ENCODE assay signal across 1 cellular context in the genomic region with DNA sequence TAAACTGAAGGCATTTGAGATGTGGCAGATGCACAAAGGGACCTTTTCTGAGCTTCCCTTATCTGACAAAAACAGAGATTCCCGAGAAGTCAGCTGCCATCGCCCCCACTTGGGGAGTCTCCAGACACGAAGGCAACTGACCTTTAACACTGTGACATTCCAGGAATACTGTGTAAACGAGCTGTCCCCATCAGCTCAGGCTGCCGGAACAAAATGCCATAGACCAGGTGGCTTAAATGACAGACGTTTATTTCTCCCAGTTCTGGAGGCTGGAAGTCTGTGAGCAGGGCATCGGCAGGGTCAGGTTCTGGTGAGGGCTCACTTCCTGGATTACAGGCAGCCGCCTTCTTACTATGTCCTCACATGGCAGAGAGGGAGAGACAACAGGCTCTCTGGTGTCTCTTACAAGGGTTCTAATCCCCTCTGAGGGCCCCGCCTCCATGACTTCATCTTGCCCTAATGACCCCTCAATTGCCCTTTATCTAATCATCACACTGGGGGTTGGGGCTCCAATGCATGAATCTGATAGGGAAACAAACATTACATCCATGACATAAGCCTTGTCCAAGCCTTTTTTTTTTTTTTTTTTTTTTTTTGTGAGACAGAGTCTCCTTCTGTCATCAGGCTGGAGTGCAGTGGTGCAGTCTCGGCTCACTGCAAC.
TF ChIP-seq lines count a peak whose summit lies in the region.

No MANE protein-coding gene starts in this region.

TF ChIP-seq in HEK293, 187 proteins besides CTCF, POLR2A, EP300 and RAD21 (continued from another document and continues in another):
- TF ChIP-seq, protein P1, sequence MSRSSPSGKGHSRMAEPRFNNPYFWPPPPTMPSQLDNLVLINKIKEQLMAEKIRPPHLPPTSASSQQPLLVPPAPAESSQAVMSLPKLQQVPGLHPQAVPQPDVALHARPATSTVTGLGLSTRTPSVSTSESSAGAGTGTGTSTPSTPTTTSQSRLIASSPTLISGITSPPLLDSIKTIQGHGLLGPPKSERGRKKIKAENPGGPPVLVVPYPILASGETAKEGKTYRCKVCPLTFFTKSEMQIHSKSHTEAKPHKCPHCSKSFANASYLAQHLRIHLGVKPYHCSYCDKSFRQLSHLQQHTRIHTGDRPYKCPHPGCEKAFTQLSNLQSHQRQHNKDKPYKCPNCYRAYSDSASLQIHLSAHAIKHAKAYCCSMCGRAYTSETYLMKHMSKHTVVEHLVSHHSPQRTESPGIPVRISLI (tag by site-specific recombination; IDR thresholded peaks at IDR 0.05) = 0 out of 2 replicates have a peak, but pooled peaks have one; percentile 29
- TF ChIP-seq, protein P2, sequence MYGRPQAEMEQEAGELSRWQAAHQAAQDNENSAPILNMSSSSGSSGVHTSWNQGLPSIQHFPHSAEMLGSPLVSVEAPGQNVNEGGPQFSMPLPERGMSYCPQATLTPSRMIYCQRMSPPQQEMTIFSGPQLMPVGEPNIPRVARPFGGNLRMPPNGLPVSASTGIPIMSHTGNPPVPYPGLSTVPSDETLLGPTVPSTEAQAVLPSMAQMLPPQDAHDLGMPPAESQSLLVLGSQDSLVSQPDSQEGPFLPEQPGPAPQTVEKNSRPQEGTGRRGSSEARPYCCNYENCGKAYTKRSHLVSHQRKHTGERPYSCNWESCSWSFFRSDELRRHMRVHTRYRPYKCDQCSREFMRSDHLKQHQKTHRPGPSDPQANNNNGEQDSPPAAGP (tag by site-specific recombination; IDR thresholded peaks at IDR 0.05) = peak; percentile 81; the same call in 1 of the 2 replicates
- TF ChIP-seq ZNF830 (tag by site-specific recombination; IDR thresholded peaks at IDR 0.05; ENCODE audit: low read depth) = no peak
- TF ChIP-seq, protein P3, sequence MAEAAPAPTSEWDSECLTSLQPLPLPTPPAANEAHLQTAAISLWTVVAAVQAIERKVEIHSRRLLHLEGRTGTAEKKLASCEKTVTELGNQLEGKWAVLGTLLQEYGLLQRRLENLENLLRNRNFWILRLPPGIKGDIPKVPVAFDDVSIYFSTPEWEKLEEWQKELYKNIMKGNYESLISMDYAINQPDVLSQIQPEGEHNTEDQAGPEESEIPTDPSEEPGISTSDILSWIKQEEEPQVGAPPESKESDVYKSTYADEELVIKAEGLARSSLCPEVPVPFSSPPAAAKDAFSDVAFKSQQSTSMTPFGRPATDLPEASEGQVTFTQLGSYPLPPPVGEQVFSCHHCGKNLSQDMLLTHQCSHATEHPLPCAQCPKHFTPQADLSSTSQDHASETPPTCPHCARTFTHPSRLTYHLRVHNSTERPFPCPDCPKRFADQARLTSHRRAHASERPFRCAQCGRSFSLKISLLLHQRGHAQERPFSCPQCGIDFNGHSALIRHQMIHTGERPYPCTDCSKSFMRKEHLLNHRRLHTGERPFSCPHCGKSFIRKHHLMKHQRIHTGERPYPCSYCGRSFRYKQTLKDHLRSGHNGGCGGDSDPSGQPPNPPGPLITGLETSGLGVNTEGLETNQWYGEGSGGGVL (tag by site-specific recombination; IDR thresholded peaks at IDR 0.05) = peak; percentile 84
- TF ChIP-seq, protein P4, sequence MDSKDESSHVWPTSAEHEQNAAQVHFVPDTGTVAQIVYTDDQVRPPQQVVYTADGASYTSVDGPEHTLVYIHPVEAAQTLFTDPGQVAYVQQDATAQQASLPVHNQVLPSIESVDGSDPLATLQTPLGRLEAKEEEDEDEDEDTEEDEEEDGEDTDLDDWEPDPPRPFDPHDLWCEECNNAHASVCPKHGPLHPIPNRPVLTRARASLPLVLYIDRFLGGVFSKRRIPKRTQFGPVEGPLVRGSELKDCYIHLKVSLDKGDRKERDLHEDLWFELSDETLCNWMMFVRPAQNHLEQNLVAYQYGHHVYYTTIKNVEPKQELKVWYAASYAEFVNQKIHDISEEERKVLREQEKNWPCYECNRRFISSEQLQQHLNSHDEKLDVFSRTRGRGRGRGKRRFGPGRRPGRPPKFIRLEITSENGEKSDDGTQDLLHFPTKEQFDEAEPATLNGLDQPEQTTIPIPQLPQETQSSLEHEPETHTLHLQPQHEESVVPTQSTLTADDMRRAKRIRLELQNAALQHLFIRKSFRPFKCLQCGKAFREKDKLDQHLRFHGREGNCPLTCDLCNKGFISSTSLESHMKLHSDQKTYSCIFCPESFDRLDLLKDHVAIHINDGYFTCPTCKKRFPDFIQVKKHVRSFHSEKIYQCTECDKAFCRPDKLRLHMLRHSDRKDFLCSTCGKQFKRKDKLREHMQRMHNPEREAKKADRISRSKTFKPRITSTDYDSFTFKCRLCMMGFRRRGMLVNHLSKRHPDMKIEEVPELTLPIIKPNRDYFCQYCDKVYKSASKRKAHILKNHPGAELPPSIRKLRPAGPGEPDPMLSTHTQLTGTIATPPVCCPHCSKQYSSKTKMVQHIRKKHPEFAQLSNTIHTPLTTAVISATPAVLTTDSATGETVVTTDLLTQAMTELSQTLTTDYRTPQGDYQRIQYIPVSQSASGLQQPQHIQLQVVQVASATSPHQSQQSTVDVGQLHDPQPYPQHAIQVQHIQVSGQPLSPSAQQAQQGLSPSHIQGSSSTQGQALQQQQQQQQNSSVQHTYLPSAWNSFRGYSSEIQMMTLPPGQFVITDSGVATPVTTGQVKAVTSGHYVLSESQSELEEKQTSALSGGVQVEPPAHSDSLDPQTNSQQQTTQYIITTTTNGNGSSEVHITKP (tag by site-specific recombination; IDR thresholded peaks at IDR 0.05) = peak; percentile 60
- peak; percentile 58; the same call in 1 of the 2 replicates for TF ChIP-seq ZEB2 (tag by site-specific recombination; IDR thresholded peaks at IDR 0.05)
- TF ChIP-seq ZNF335 (tag by site-specific recombination; conservative IDR thresholded peaks at IDR 0.05) = peak; percentile 64
- TF ChIP-seq, protein P5, sequence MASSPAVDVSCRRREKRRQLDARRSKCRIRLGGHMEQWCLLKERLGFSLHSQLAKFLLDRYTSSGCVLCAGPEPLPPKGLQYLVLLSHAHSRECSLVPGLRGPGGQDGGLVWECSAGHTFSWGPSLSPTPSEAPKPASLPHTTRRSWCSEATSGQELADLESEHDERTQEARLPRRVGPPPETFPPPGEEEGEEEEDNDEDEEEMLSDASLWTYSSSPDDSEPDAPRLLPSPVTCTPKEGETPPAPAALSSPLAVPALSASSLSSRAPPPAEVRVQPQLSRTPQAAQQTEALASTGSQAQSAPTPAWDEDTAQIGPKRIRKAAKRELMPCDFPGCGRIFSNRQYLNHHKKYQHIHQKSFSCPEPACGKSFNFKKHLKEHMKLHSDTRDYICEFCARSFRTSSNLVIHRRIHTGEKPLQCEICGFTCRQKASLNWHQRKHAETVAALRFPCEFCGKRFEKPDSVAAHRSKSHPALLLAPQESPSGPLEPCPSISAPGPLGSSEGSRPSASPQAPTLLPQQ (tag by site-specific recombination; IDR thresholded peaks at IDR 0.05) = peak; percentile 87
- TF ChIP-seq ZFP69B (tag by site-specific recombination; IDR thresholded peaks at IDR 0.05) = peak; percentile 46; the same call in 1 of the 2 replicates
- no peak for TF ChIP-seq ZNF112 (tag by site-specific recombination; IDR thresholded peaks at IDR 0.05)
- TF ChIP-seq TRIM28 (IDR thresholded peaks at IDR 0.05; ENCODE audit: borderline replicate concordance, low read length) = peak; percentile 93
- no peak for TF ChIP-seq ZFHX2 (tag by site-specific recombination; conservative IDR thresholded peaks at IDR 0.05)
- peak; percentile 65; the same call in 1 of the 2 replicates for TF ChIP-seq SP7 (tag by site-specific recombination; IDR thresholded peaks at IDR 0.05)
- no peak for TF ChIP-seq ZBTB1 (tag by site-specific recombination; IDR thresholded peaks at IDR 0.05)
- peak; percentile 82 for TF ChIP-seq ZBTB21 (tag by site-specific recombination; IDR thresholded peaks at IDR 0.05)
- no peak for TF ChIP-seq ZNF561 (tag by site-specific recombination; IDR thresholded peaks at IDR 0.05; ENCODE audit: borderline replicate concordance)
- TF ChIP-seq, protein P6, sequence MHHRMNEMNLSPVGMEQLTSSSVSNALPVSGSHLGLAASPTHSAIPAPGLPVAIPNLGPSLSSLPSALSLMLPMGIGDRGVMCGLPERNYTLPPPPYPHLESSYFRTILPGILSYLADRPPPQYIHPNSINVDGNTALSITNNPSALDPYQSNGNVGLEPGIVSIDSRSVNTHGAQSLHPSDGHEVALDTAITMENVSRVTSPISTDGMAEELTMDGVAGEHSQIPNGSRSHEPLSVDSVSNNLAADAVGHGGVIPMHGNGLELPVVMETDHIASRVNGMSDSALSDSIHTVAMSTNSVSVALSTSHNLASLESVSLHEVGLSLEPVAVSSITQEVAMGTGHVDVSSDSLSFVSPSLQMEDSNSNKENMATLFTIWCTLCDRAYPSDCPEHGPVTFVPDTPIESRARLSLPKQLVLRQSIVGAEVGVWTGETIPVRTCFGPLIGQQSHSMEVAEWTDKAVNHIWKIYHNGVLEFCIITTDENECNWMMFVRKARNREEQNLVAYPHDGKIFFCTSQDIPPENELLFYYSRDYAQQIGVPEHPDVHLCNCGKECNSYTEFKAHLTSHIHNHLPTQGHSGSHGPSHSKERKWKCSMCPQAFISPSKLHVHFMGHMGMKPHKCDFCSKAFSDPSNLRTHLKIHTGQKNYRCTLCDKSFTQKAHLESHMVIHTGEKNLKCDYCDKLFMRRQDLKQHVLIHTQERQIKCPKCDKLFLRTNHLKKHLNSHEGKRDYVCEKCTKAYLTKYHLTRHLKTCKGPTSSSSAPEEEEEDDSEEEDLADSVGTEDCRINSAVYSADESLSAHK (tag by site-specific recombination; IDR thresholded peaks at IDR 0.05) = no peak
- TF ChIP-seq ZNF629 (tag by site-specific recombination; IDR thresholded peaks at IDR 0.05) = peak; percentile 63; the same call in 1 of the 2 replicates
- TF ChIP-seq, protein P7, sequence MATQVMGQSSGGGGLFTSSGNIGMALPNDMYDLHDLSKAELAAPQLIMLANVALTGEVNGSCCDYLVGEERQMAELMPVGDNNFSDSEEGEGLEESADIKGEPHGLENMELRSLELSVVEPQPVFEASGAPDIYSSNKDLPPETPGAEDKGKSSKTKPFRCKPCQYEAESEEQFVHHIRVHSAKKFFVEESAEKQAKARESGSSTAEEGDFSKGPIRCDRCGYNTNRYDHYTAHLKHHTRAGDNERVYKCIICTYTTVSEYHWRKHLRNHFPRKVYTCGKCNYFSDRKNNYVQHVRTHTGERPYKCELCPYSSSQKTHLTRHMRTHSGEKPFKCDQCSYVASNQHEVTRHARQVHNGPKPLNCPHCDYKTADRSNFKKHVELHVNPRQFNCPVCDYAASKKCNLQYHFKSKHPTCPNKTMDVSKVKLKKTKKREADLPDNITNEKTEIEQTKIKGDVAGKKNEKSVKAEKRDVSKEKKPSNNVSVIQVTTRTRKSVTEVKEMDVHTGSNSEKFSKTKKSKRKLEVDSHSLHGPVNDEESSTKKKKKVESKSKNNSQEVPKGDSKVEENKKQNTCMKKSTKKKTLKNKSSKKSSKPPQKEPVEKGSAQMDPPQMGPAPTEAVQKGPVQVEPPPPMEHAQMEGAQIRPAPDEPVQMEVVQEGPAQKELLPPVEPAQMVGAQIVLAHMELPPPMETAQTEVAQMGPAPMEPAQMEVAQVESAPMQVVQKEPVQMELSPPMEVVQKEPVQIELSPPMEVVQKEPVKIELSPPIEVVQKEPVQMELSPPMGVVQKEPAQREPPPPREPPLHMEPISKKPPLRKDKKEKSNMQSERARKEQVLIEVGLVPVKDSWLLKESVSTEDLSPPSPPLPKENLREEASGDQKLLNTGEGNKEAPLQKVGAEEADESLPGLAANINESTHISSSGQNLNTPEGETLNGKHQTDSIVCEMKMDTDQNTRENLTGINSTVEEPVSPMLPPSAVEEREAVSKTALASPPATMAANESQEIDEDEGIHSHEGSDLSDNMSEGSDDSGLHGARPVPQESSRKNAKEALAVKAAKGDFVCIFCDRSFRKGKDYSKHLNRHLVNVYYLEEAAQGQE (tag by site-specific recombination; IDR thresholded peaks at IDR 0.05) = no peak
- TF ChIP-seq, protein P8, sequence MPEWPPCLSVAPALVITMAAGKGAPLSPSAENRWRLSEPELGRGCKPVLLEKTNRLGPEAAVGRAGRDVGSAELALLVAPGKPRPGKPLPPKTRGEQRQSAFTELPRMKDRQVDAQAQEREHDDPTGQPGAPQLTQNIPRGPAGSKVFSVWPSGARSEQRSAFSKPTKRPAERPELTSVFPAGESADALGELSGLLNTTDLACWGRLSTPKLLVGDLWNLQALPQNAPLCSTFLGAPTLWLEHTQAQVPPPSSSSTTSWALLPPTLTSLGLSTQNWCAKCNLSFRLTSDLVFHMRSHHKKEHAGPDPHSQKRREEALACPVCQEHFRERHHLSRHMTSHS (tag by site-specific recombination; IDR thresholded peaks at IDR 0.05) = 0 out of 2 replicates have a peak, but pooled peaks have one; percentile 38
- TF ChIP-seq, protein P9, sequence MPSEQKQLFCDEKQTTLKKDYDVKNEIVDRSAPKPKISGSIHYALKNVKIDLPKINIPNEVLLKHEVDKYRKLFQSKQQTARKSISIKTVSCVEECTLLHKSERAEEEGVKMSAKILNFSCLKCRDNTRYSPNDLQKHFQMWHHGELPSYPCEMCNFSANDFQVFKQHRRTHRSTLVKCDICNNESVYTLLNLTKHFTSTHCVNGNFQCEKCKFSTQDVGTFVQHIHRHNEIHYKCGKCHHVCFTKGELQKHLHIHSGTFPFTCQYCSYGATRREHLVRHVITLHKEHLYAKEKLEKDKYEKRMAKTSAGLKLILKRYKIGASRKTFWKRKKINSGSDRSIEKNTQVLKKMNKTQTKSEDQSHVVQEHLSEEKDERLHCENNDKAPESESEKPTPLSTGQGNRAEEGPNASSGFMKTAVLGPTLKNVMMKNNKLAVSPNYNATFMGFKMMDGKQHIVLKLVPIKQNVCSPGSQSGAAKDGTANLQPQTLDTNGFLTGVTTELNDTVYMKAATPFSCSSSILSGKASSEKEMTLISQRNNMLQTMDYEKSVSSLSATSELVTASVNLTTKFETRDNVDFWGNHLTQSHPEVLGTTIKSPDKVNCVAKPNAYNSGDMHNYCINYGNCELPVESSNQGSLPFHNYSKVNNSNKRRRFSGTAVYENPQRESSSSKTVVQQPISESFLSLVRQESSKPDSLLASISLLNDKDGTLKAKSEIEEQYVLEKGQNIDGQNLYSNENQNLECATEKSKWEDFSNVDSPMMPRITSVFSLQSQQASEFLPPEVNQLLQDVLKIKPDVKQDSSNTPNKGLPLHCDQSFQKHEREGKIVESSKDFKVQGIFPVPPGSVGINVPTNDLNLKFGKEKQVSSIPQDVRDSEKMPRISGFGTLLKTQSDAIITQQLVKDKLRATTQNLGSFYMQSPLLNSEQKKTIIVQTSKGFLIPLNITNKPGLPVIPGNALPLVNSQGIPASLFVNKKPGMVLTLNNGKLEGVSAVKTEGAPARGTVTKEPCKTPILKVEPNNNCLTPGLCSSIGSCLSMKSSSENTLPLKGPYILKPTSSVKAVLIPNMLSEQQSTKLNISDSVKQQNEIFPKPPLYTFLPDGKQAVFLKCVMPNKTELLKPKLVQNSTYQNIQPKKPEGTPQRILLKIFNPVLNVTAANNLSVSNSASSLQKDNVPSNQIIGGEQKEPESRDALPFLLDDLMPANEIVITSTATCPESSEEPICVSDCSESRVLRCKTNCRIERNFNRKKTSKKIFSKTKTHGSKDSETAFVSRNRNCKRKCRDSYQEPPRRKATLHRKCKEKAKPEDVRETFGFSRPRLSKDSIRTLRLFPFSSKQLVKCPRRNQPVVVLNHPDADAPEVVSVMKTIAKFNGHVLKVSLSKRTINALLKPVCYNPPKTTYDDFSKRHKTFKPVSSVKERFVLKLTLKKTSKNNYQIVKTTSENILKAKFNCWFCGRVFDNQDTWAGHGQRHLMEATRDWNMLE (tag by site-specific recombination; conservative IDR thresholded peaks at IDR 0.05; ENCODE audit: low read depth) = peak; percentile 57
- TF ChIP-seq ZNF223 (tag by site-specific recombination; IDR thresholded peaks at IDR 0.05) = no peak
- TF ChIP-seq ZNF548 (tag by site-specific recombination; IDR thresholded peaks at IDR 0.05) = peak; percentile 92
- TF ChIP-seq ZNF24 (tag by site-specific recombination; IDR thresholded peaks at IDR 0.05) = peak; percentile 77; the same call in 1 of the 2 replicates
- no peak for TF ChIP-seq ZNF274 (IDR thresholded peaks at IDR 0.05; ENCODE audit: low read length)
- TF ChIP-seq ZNF274 (tag by site-specific recombination; IDR thresholded peaks at IDR 0.05; ENCODE audit: borderline replicate concordance) = no peak
